11 cellular contexts compared by ENCODE assay signal in genomic region chr15:64687167-64688085, GRCh38.
DNase-seq lines count a peak whose midpoint lies in the region; TF ChIP-seq lines count a peak whose summit lies in the region.
"Had no signal": no experiment of that assay in that cellular context is flagged by ENCODE, and none has a peak within 500 bp of the region (broad histone marks: within the 10 kb centered on the region; RNA-seq: fewer than 3 reads in every experiment).

No MANE protein-coding gene starts in this region.

- H2AFZ ChIP-seq in PC-9 (no peak overlapping the region), SK-N-SH (ENCODE audit: low read depth) (no peak overlapping the region), hepatocyte (no peak overlapping the region)

- 79 to 80% methylated on average over 4 to 5 of the region's 6 CpGs for WGBS in esophagus squamous epithelium, 2 donors
- WGBS in SK-N-SH (ENCODE audit: low lambda C conversion rate) = 94% methylated on average over 6 of the region's 6 CpGs
- WGBS in hepatocyte (ENCODE audit: low lambda C conversion rate, missing lambda C conversion rate) = 86% methylated on average over 6 of the region's 6 CpGs

- intact Hi-C loops in PC-9 (cut with micrococcal nuclease; ENCODE audit: unreplicated experiment) = loop anchor here (2.0 kb wide), 1 partner anchor 123 kb away; no protein-coding TSS in a partner anchor
- intact Hi-C loops in esophagus squamous epithelium (cut with DNase I) = loop anchor here (2.0 kb wide), 1 partner anchor 39 kb away; no protein-coding TSS in a partner anchor

- H3K4me2 ChIP-seq in PC-9 = no peak overlapping the region
- H3K4me2 ChIP-seq in SK-N-SH = no peak overlapping the region
- no peak overlapping the region for H3K4me2 ChIP-seq in hepatocyte

- H3K27me3 ChIP-seq in PC-9 (ENCODE audit: insufficient read depth, low read depth) (no peaks in the 10 kb centered on the region), esophagus squamous epithelium (no peaks in the 10 kb centered on the region), rectal smooth muscle tissue (ENCODE audit: control insufficient read depth, insufficient read depth, low read length) (no peaks in the 10 kb centered on the region), SK-N-SH (ENCODE audit: insufficient read depth) (no peaks in the 10 kb centered on the region), hepatocyte (no peaks in the 10 kb centered on the region)

- H3F3A ChIP-seq in PC-9 (ENCODE audit: insufficient read depth, low read depth) (no peaks in the 10 kb centered on the region; the same call in 1 of the 2 replicates), SK-N-SH (replicated peaks; ENCODE audit: insufficient read depth) (peaks cover 21% of the 10 kb centered on the region)

- H4K20me1 ChIP-seq in PC-9 (ENCODE audit: insufficient read depth) = peaks cover 4% of the 10 kb centered on the region; the same call in 1 of the 2 replicates
- H4K20me1 ChIP-seq in SK-N-SH (ENCODE audit: insufficient read depth) = peaks cover 6% of the 10 kb centered on the region; the same call in 1 of the 2 replicates
- H4K20me1 ChIP-seq in hepatocyte (ENCODE audit: insufficient read depth, poor library complexity, severe bottlenecking) = peaks cover 5% of the 10 kb centered on the region

- TF ChIP-seq POLR2A in GM19193 (IDR thresholded peaks at IDR 0.05; ENCODE audit: extremely low read depth, insufficient read depth, insufficient read length) (peak; percentile 2), esophagus squamous epithelium (IDR thresholded peaks at IDR 0.05) (no peak)

- no peak for DNase-seq in PC-9
- no peak for DNase-seq in esophagus squamous epithelium (lab: John Stamatoyannopoulos, UW)
- no peak for DNase-seq in superior temporal gyrus (ENCODE audit: extremely low spot score)
- no peak for DNase-seq in SK-N-SH
- DNase-seq in SKM-1 (lab: John Stamatoyannopoulos, UW; ENCODE audit: unreplicated experiment) = no peak
- no peak for DNase-seq in hepatocyte (ENCODE audit: low spot score)
- DNase-seq: activated CD8-positive, alpha-beta memory T cell treated with anti-CD3 and anti-CD28 coated beads, Interleukin-2, amount 50 U/mL, for 48 hours; NCI-H1105 treated with DMSO at 0.1 percent for 48 hours; T1000 had no signal

- H3K4me3 ChIP-seq in PC-9 = no peak overlapping the region
- H3K4me3 ChIP-seq in esophagus squamous epithelium = no peak overlapping the region
- H3K4me3 ChIP-seq in rectal smooth muscle tissue (ENCODE audit: low read length) = no peak overlapping the region
- no peak overlapping the region for H3K4me3 ChIP-seq in SK-N-SH (ENCODE audit: low read depth in 2 of 2, low read length in 1 of 2)
- no peak overlapping the region for H3K4me3 ChIP-seq in hepatocyte

- no peak for TF ChIP-seq EP300 in SK-N-SH (IDR thresholded peaks at IDR 0.05; ENCODE audit: borderline replicate concordance in 1 of 2, low read depth in 1 of 2, low read length in 1 of 2)

- H3K9ac ChIP-seq in rectal smooth muscle tissue (ENCODE audit: low read length) (no peak overlapping the region), SK-N-SH (no peak overlapping the region)

- no peaks in the 10 kb centered on the region for H3K9me2 ChIP-seq in PC-9 (ENCODE audit: insufficient read depth)
- no peaks in the 10 kb centered on the region for H3K9me2 ChIP-seq in SK-N-SH
- no peaks in the 10 kb centered on the region for H3K9me2 ChIP-seq in hepatocyte (replicated peaks; ENCODE audit: insufficient read depth)

- no peaks in the 10 kb centered on the region for H3K36me3 ChIP-seq in PC-9 (ENCODE audit: low read depth)
- H3K36me3 ChIP-seq in esophagus squamous epithelium = peaks cover 16 to 96% (median 26%) of the 10 kb centered on the region in 3 donors
- peaks cover 19% of the 10 kb centered on the region for H3K36me3 ChIP-seq in rectal smooth muscle tissue (ENCODE audit: control insufficient read depth, insufficient read depth, low read length)
- H3K36me3 ChIP-seq in SK-N-SH (replicated peaks in 1 of 2; ENCODE audit: control insufficient read depth in 1 of 2, insufficient read depth in 2 of 2, low read length in 1 of 2) = peaks cover 63 to 81% of the 10 kb centered on the region in 2 experiments
- H3K36me3 ChIP-seq in hepatocyte (replicated peaks; ENCODE audit: insufficient read depth, low read depth) = peaks cover 3% of the 10 kb centered on the region

- CTCF ChIA-PET in PC-9 (lab: Charles Lee) (interaction anchor here (0.5 to 1.8 kb wide), 5 partner anchors 10 to 445 kb away, joined by 3 to 10 read pairs (median 3); no protein-coding TSS in a partner anchor), SK-N-SH (lab: Yijun Ruan, JAX) (interaction anchor here (0.5 to 24.7 kb wide), 22 partner anchors 9 to 533 kb away, joined by 3 to 513 read pairs (median 4); partner anchors contain the start of gene ZNF609)

- H3K79me2 ChIP-seq in PC-9 (ENCODE audit: low read depth) (no peaks in the 10 kb centered on the region), SK-N-SH (ENCODE audit: insufficient read depth) (peaks cover 12% of the 10 kb centered on the region; the same call in 1 of the 2 replicates), hepatocyte (peaks cover 13% of the 10 kb centered on the region)

- TF ChIP-seq RAD21 in SK-N-SH (IDR thresholded peaks at IDR 0.05; ENCODE audit: low read length) = no peak

- POLR2A ChIA-PET in PC-9 (lab: Charles Lee; ENCODE audit: unreplicated experiment) = interaction anchor here (0.7 kb wide), 1 partner anchor 454 kb away, joined by 5 read pairs; no protein-coding TSS in a partner anchor
- POLR2A ChIA-PET in SK-N-SH (lab: Yijun Ruan, JAX) = interaction anchor here (1.6 kb wide), 1 partner anchor 41 kb away, joined by 7 read pairs; no protein-coding TSS in a partner anchor

- TSS peak; percentile 28 for BruUV-seq in PC-9 (replicated peaks; lab: Mats Ljungman, UMichigan)

- H3K4me1 ChIP-seq in PC-9 (replicated peaks; ENCODE audit: insufficient read depth) = no peaks in the 10 kb centered on the region
- H3K4me1 ChIP-seq in esophagus squamous epithelium = peaks cover 2 to 42% (median 3%) of the 10 kb centered on the region in 3 donors
- peaks cover 24% of the 10 kb centered on the region for H3K4me1 ChIP-seq in rectal smooth muscle tissue (ENCODE audit: control insufficient read depth, insufficient read depth, low read length)
- peaks cover 0 to 26% of the 10 kb centered on the region in 2 experiments; a peak in 1 of 4 replicates for H3K4me1 ChIP-seq in SK-N-SH (ENCODE audit: control insufficient read depth in 1 of 2, insufficient read depth in 2 of 2, low read depth in 1 of 2, low read length in 1 of 2)
- H3K4me1 ChIP-seq in hepatocyte (ENCODE audit: insufficient read depth) = no peaks in the 10 kb centered on the region

- H3K27ac ChIP-seq in PC-9 (no peak overlapping the region), esophagus squamous epithelium (peak overlapping the region in 3 of 4 donors; percentile 32 to 57 (median 43)), rectal smooth muscle tissue (ENCODE audit: low read depth, low read length) (peak overlapping the region; percentile 21), SK-N-SH (ENCODE audit: low read depth in 2 of 2, low read length in 1 of 2) (peak overlapping the region in 1 of 2 experiments; percentile 47; a peak in 1 of 4 replicates), hepatocyte (no peak overlapping the region)

- no peaks in the 10 kb centered on the region for H3K9me3 ChIP-seq in PC-9 (ENCODE audit: insufficient read depth, low read depth)
- no peaks in the 10 kb centered on the region for H3K9me3 ChIP-seq in esophagus squamous epithelium
- H3K9me3 ChIP-seq in SK-N-SH = no peaks in the 10 kb centered on the region
- H3K9me3 ChIP-seq in hepatocyte (ENCODE audit: low read depth) = no peaks in the 10 kb centered on the region

- TF ChIP-seq CTCF in PC-9 (conservative IDR thresholded peaks at IDR 0.05) (no peak), esophagus squamous epithelium (IDR thresholded peaks at IDR 0.05) (no peak), SK-N-SH (IDR thresholded peaks at IDR 0.05) (no peak), hepatocyte (IDR thresholded peaks at IDR 0.05; ENCODE audit: poor library complexity) (no peak)

TF ChIP-seq in SK-N-SH, 30 proteins besides CTCF, POLR2A, EP300 and RAD21:
- TF ChIP-seq GATA2 (CRISPR knock-in tag; IDR thresholded peaks at IDR 0.05) (no peak), RCOR1 (IDR thresholded peaks at IDR 0.05; ENCODE audit: low read length) (no peak)

Comparison
In these comparisons a context has a peak if more than half of its experiments do, and no peak if none do; other contexts are left out.
1. H3K27ac ChIP-seq: peak in esophagus squamous epithelium (3 of 4) and rectal smooth muscle tissue (single experiment); none in PC-9 (single experiment) and hepatocyte (single experiment).